In the genomic region with DNA sequence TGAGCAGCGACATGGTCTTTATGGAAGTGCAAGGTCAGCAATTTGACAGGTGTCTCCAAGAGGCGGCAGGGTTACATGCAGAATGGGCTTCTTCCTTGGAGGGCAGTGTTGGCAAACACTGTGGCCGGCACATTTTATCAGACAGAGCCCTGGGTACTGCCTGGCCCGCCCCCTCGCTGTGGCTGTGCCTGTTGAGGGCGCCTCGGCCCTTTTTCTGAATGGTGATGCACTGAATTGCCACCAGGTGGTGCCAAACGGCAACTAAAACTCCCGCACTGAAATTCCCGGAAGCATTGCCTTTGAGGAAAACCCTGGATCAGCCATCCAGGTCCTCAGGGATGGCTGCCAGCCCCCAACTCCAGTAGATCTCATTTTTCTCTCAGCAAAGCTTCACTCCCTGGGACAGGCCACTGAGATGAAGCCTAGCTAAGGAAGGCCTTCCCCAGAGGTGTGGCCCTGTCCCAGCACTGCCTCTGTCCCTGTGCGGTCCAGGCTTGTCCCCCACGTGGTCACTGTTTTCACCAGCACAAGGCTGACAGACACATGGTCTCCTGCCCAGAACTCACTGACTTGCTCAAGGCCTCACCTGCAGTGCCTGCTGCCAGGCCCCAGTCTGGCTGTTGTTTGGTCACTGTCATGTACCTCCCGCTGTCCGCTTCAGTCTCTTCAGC, we compare ENCODE assay signal across 8 cellular contexts.
A peak's percentile ranks its signal among the peaks of the same experiment; 100 is the strongest.
DNase-seq lines count a peak whose midpoint lies in the region; ATAC-seq and TF ChIP-seq lines count a peak whose summit lies in the region.

No MANE protein-coding gene starts in this region.

- no peaks in the 10 kb centered on the region for H3K27me3 ChIP-seq in AG04450 (ENCODE audit: control insufficient read depth, insufficient read depth, low read length)
- H3K27me3 ChIP-seq in ovary, result no peaks in the 10 kb centered on the region

- 31 to 37% (median 33%) methylated on average over 14 of the region's 14 CpGs for WGBS in ovary, 3 donors

- ATAC-seq in GM18511 (IDR thresholded peaks at IDR 0.05; ENCODE audit: unreplicated experiment), result peak; percentile 52
- ATAC-seq in activated naive CD4-positive, alpha-beta T cell treated with anti-CD3 and anti-CD28 coated beads, Interleukin-2, amount 50 U/mL, for 72 hours, result peak; percentile 73 to 77
- no peak for ATAC-seq in HG03378 (IDR thresholded peaks at IDR 0.05; ENCODE audit: unreplicated experiment)

- TF ChIP-seq POLR2A in ovary (IDR thresholded peaks at IDR 0.05), result no peak

- peak overlapping the region; percentile 68 to 74 for H3K27ac Mint-ChIP-seq in activated naive CD4-positive, alpha-beta T cell treated with anti-CD3 and anti-CD28 coated beads, Interleukin-2, amount 50 U/mL, for 72 hours

- H3K9me3 ChIP-seq in AG04450 (ENCODE audit: control insufficient read depth, insufficient read depth, low read length) (no peaks in the 10 kb centered on the region), ovary (no peaks in the 10 kb centered on the region)

- TF ChIP-seq EP300 in ovary (IDR thresholded peaks at IDR 0.05), result no peak

- peak; percentile 88 for TF ChIP-seq CTCF in AG04450 (IDR thresholded peaks at IDR 0.05; ENCODE audit: low read depth, low read length)
- peak; percentile 80 to 84 (median 83) for TF ChIP-seq CTCF in ovary (IDR thresholded peaks at IDR 0.05)

- H3K4me3 ChIP-seq in AG04450 (ENCODE audit: low read depth, low read length) (no peak overlapping the region), ovary (no peak overlapping the region)

- H3K36me3 ChIP-seq in ovary, result no peaks in the 10 kb centered on the region

- DNase-seq in AG04450 (ENCODE audit: low read depth, low spot score), result peak; percentile 16
- peak; percentile 53 for DNase-seq in LHCN-M2 (ENCODE audit: low read depth)
- peak; percentile 97 for DNase-seq in RPMI8226
- peak in 1 of 2 donors; percentile 56 for DNase-seq in activated naive CD4-positive, alpha-beta T cell treated with anti-CD3 and anti-CD28 coated beads, Interleukin-2, amount 50 U/mL, for 72 hours (ENCODE audit: low spot score in 2 of 2)
- DNase-seq in glomerular endothelial cell (ENCODE audit: extremely low read depth, low read depth, low spot score), result peak; percentile 37
- DNase-seq in ovary, result peak; percentile 71 to 86 (median 77)

- H3K36me3 Mint-ChIP-seq in activated naive CD4-positive, alpha-beta T cell treated with anti-CD3 and anti-CD28 coated beads, Interleukin-2, amount 50 U/mL, for 72 hours, result peaks cover 0 to 4% of the 10 kb centered on the region in 2 donors

- POLR2A ChIA-PET in AG04450 (lab: Yijun Ruan, JAX), result no interaction called here

- CTCF ChIA-PET in AG04450 (lab: Charles Lee), result interaction anchor here (0.6 to 1.7 kb wide), 11 partner anchors 9 to 300 kb away, joined by 3 to 5 read pairs (median 4); no protein-coding TSS in a partner anchor

- H3K27ac ChIP-seq in AG04450 (ENCODE audit: low read depth, low read length) (no peak overlapping the region), ovary (peak overlapping the region in 1 of 2 donors; percentile 56)

- intact Hi-C loops in ovary (cut with DNase I), result loop anchor here in 3 of 4 donors (5.0 to 10.0 kb wide), 4 partner anchors 89 to 829 kb away; no protein-coding TSS in a partner anchor

- H3K4me1 ChIP-seq in ovary (ENCODE audit: insufficient read depth), result peaks cover 3% of the 10 kb centered on the region

- no peaks in the 10 kb centered on the region for H3K9me3 Mint-ChIP-seq in activated naive CD4-positive, alpha-beta T cell treated with anti-CD3 and anti-CD28 coated beads, Interleukin-2, amount 50 U/mL, for 72 hours
